1 cellular context compared by ENCODE assay signal in the genomic region with DNA sequence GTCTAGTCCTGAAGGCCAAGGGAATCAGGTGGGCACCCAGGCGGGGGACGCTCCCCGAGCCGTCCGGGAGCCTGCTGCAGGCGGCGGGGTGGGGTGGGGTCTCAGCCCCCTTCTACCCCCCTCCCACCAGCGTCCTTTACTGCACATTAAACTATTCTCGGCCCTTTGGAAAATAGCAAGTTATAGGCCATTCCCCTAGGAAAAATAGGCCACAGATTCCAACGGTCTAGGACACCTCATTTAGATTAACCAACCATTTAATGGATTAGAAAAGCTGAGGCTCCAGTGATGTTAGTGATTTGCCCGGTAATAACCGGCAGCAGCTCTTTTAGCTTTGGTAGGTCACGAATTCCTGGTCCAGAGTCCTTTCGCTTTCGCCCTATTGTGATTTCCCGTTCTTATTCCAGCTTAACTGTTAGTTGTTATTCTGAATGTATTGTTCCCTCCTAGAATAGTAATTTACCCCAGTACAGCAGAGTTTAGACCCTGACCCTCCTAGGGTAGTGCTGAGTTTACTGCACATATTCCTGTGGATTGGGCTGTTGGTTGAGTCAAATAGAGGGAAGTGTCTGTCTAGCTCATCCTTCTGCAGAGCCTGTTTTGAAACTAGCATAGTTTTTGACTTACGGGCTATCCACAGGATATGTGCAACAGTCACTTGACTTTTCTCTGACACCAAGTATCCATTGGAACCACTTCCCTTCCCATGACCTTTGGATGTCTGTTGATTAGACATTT.
TF ChIP-seq lines count a peak whose summit lies in the region.

No MANE protein-coding gene starts in this region.

TF ChIP-seq in GM12878, 131 proteins besides CTCF, POLR2A, EP300 and RAD21:
- TF ChIP-seq SPI1 (IDR thresholded peaks at IDR 0.05; ENCODE audit: borderline replicate concordance, insufficient read depth, low read depth, low read length) (peak; percentile 37; the same call in 1 of the 2 replicates), IKZF1 (conservative IDR thresholded peaks at IDR 0.05) (no peak; the same call in 1 of the 2 replicates), ASH2L (IDR thresholded peaks at IDR 0.05; ENCODE audit: borderline replicate concordance, low read depth) (0 out of 2 replicates have a peak, but pooled peaks have one; percentile 21), IKZF2 (IDR thresholded peaks at IDR 0.05) (peak; percentile 6 to 30; a peak in 3 of 4 replicates), HDAC2 (IDR thresholded peaks at IDR 0.05) (no peak), CREM (IDR thresholded peaks at IDR 0.05; ENCODE audit: low read depth) (no peak), KLF5 (IDR thresholded peaks at IDR 0.05; ENCODE audit: partially characterized antibody) (no peak), SMAD5 (IDR thresholded peaks at IDR 0.05; ENCODE audit: low read depth) (0 out of 2 replicates have a peak, but pooled peaks have one; percentile 18)
- TF ChIP-seq, protein P1, sequence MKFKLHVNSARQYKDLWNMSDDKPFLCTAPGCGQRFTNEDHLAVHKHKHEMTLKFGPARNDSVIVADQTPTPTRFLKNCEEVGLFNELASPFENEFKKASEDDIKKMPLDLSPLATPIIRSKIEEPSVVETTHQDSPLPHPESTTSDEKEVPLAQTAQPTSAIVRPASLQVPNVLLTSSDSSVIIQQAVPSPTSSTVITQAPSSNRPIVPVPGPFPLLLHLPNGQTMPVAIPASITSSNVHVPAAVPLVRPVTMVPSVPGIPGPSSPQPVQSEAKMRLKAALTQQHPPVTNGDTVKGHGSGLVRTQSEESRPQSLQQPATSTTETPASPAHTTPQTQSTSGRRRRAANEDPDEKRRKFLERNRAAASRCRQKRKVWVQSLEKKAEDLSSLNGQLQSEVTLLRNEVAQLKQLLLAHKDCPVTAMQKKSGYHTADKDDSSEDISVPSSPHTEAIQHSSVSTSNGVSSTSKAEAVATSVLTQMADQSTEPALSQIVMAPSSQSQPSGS (IDR thresholded peaks at IDR 0.05; ENCODE audit: low read length) = no peak
- TF ChIP-seq, protein P2, sequence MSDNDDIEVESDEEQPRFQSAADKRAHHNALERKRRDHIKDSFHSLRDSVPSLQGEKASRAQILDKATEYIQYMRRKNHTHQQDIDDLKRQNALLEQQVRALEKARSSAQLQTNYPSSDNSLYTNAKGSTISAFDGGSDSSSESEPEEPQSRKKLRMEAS (IDR thresholded peaks at IDR 0.05; ENCODE audit: low read depth, low read length) = no peak
- TF ChIP-seq, protein P3, sequence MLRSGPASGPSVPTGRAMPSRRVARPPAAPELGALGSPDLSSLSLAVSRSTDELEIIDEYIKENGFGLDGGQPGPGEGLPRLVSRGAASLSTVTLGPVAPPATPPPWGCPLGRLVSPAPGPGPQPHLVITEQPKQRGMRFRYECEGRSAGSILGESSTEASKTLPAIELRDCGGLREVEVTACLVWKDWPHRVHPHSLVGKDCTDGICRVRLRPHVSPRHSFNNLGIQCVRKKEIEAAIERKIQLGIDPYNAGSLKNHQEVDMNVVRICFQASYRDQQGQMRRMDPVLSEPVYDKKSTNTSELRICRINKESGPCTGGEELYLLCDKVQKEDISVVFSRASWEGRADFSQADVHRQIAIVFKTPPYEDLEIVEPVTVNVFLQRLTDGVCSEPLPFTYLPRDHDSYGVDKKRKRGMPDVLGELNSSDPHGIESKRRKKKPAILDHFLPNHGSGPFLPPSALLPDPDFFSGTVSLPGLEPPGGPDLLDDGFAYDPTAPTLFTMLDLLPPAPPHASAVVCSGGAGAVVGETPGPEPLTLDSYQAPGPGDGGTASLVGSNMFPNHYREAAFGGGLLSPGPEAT (IDR thresholded peaks at IDR 0.05; ENCODE audit: low read depth) = 0 out of 2 replicates have a peak, but pooled peaks have one; percentile 22
